1 cellular context compared by ENCODE assay signal in the genomic region with DNA sequence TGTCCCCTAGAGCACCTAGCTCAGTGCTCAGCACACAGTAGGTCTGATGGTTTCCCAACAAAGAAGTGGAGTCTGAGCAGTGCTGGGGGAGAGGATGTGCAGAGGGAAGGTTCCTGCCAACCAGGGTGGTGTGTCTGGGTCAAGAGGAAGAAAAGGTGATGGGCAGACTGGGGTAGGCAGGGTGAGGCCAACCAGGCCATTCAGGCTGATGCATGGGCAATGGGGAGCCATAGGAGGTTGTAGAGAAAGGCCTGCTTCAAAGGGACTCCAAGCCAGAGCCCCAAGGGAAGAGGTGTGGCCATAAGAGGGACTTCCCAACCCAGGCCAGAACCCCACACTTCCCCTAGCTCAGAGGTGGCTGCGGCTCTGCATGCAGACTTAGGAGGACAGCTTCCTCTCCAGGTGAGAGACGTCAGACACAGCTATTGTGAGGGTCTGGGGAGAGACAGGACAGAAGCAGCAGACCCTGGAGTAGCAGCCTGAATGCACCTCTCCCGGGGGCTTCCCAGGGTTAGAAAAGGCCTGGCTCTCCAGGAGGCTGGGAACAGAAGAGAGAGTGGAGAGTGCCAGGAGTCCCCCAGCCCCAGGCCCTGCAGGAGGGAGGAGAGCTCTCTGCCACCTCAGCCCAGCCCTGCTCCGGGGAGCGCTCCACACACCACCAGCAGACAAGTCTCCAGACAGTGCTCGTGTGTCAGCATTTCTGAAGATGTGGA.
TF ChIP-seq lines count a peak whose summit lies in the region.

No MANE protein-coding gene starts in this region.

TF ChIP-seq in SK-N-SH treated with all-trans-retinoic acid at 6 μM for 48 hours, 23 proteins besides CTCF, POLR2A, EP300 and RAD21 (continued from another document):
- TF ChIP-seq, protein P1, sequence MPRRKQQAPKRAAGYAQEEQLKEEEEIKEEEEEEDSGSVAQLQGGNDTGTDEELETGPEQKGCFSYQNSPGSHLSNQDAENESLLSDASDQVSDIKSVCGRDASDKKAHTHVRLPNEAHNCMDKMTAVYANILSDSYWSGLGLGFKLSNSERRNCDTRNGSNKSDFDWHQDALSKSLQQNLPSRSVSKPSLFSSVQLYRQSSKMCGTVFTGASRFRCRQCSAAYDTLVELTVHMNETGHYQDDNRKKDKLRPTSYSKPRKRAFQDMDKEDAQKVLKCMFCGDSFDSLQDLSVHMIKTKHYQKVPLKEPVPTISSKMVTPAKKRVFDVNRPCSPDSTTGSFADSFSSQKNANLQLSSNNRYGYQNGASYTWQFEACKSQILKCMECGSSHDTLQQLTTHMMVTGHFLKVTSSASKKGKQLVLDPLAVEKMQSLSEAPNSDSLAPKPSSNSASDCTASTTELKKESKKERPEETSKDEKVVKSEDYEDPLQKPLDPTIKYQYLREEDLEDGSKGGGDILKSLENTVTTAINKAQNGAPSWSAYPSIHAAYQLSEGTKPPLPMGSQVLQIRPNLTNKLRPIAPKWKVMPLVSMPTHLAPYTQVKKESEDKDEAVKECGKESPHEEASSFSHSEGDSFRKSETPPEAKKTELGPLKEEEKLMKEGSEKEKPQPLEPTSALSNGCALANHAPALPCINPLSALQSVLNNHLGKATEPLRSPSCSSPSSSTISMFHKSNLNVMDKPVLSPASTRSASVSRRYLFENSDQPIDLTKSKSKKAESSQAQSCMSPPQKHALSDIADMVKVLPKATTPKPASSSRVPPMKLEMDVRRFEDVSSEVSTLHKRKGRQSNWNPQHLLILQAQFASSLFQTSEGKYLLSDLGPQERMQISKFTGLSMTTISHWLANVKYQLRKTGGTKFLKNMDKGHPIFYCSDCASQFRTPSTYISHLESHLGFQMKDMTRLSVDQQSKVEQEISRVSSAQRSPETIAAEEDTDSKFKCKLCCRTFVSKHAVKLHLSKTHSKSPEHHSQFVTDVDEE (CRISPR knock-in tag; IDR thresholded peaks at IDR 0.05) = no peak
- TF ChIP-seq SNAI2 (CRISPR knock-in tag; IDR thresholded peaks at IDR 0.05) = no peak
- TF ChIP-seq, protein P2, sequence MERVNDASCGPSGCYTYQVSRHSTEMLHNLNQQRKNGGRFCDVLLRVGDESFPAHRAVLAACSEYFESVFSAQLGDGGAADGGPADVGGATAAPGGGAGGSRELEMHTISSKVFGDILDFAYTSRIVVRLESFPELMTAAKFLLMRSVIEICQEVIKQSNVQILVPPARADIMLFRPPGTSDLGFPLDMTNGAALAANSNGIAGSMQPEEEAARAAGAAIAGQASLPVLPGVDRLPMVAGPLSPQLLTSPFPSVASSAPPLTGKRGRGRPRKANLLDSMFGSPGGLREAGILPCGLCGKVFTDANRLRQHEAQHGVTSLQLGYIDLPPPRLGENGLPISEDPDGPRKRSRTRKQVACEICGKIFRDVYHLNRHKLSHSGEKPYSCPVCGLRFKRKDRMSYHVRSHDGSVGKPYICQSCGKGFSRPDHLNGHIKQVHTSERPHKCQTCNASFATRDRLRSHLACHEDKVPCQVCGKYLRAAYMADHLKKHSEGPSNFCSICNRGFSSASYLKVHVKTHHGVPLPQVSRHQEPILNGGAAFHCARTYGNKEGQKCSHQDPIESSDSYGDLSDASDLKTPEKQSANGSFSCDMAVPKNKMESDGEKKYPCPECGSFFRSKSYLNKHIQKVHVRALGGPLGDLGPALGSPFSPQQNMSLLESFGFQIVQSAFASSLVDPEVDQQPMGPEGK (CRISPR knock-in tag; IDR thresholded peaks at IDR 0.05; ENCODE audit: borderline replicate concordance) = no peak
- no peak for TF ChIP-seq CSDC2 (CRISPR knock-in tag; IDR thresholded peaks at IDR 0.05)
- no peak for TF ChIP-seq ZC3H10 (CRISPR knock-in tag; IDR thresholded peaks at IDR 0.05)
